Comparison of ENCODE assay signal across 8 cellular contexts in genomic region chr17:47840742-47841487, GRCh38. TPM values are rescaled to one million over a fixed set of nuclear protein-coding genes. Genes with fewer than 3 reads are reported as not detected.
DNase-seq lines count a peak whose midpoint lies in the region; ATAC-seq and TF ChIP-seq lines count a peak whose summit lies in the region.

SCRN2 (minus strand) TSS chr17:47841273; CDS start chr17:47840843, 430 bp downstream.

- H3K4me3 Mint-ChIP-seq in CD4-positive, CD25-positive, alpha-beta regulatory T cell: peak within 1 kb of the TSS; percentile 85 to 97 (median 94)
- H3K4me3 Mint-ChIP-seq in activated CD8-positive, alpha-beta memory T cell treated with anti-CD3 and anti-CD28 coated beads, Interleukin-2, amount 10 ng/mL, durations not matched to agents 7 days and 5 days: peak within 1 kb of the TSS; percentile 96
- peak within 1 kb of the TSS; percentile 85 for H3K4me3 Mint-ChIP-seq in endodermal cell
- peak within 1 kb of the TSS; percentile 98 for H3K4me3 Mint-ChIP-seq in mesothelial cell of epicardium

- peak; percentile 74 to 90 (median 80) for DNase-seq in CD4-positive, CD25-positive, alpha-beta regulatory T cell
- peak; percentile 67 for DNase-seq in HS-5 (ENCODE audit: low read depth)
- peak; percentile 84 for DNase-seq in NOMO-1 treated with DMSO at 0.1 percent for 48 hours (lab: John Stamatoyannopoulos, UW; ENCODE audit: unreplicated experiment)
- peak; percentile 93 for DNase-seq in activated CD8-positive, alpha-beta memory T cell treated with anti-CD3 and anti-CD28 coated beads, Interleukin-2, amount 10 ng/mL, durations not matched to agents 7 days and 5 days
- peak; percentile 100 for DNase-seq in endodermal cell
- DNase-seq in mesothelial cell of epicardium (ENCODE audit: low spot score in 2 of 2, unreplicated experiment in 2 of 2): peak; percentile 70 to 93
- DNase-seq in stimulated activated CD8-positive, alpha-beta memory T cell treated with anti-CD3 and anti-CD28 coated beads, Interleukin-2, amount 100 ng/mL, for 1 hour (ENCODE audit: low read depth in 2 of 2): peak; percentile 73 to 75

- TF ChIP-seq CTCF in endodermal cell (conservative IDR thresholded peaks at IDR 0.05): peak; percentile 97
- peak; percentile 96 for TF ChIP-seq CTCF in mesothelial cell of epicardium (IDR thresholded peaks at IDR 0.05; ENCODE audit: unreplicated experiment)

- H3K27me3 ChIP-seq in CD4-positive, CD25-positive, alpha-beta regulatory T cell (ENCODE audit: control insufficient read depth, insufficient read depth, low read length): peaks cover 16% of the 10 kb centered on the region
- H3K27me3 ChIP-seq in endodermal cell (ENCODE audit: control insufficient read depth, insufficient read depth, low read length, poor library complexity, severe bottlenecking): peaks cover 9% of the 10 kb centered on the region

- CTCF ChIA-PET in activated CD8-positive, alpha-beta memory T cell treated with anti-CD3 and anti-CD28 coated beads, Interleukin-2, amount 10 ng/mL, durations not matched to agents 7 days and 5 days (lab: Charles Lee): interaction anchor here (0.6 to 14.0 kb wide), 31 partner anchors 9 to 290 kb away, joined by 3 to 365 read pairs (median 4); partner anchors contain the start of genes CDK5RAP3, LRRC46, MRPL10 and OSBPL7

- 1 to 2% methylated on average over 30 to 55 of the region's 55 CpGs for WGBS in endodermal cell (ENCODE audit: insufficient coverage in 1 of 2, insufficient read length in 1 of 2), 2 experiments

- H3K36me3 Mint-ChIP-seq in CD4-positive, CD25-positive, alpha-beta regulatory T cell: peaks cover under 1% of the 10 kb centered on the region
- no peaks in the 10 kb centered on the region for H3K36me3 Mint-ChIP-seq in activated CD8-positive, alpha-beta memory T cell treated with anti-CD3 and anti-CD28 coated beads, Interleukin-2, amount 10 ng/mL, durations not matched to agents 7 days and 5 days
- peaks cover 1% of the 10 kb centered on the region for H3K36me3 Mint-ChIP-seq in endodermal cell (ENCODE audit: low read depth)
- peaks cover 2% of the 10 kb centered on the region for H3K36me3 Mint-ChIP-seq in mesothelial cell of epicardium

- H3K36me3 ChIP-seq in CD4-positive, CD25-positive, alpha-beta regulatory T cell (ENCODE audit: control insufficient read depth, insufficient read depth, low read length): peaks cover 6% of the 10 kb centered on the region
- no peaks in the 10 kb centered on the region for H3K36me3 ChIP-seq in endodermal cell (ENCODE audit: control insufficient read depth, insufficient read depth, low read length)

- ATAC-seq in CD4-positive, CD25-positive, alpha-beta regulatory T cell (ENCODE audit: low read depth in 2 of 2): peak; percentile 86 to 88
- peak; percentile 81 for ATAC-seq in GM19395 (IDR thresholded peaks at IDR 0.05; ENCODE audit: unreplicated experiment)
- ATAC-seq in activated CD8-positive, alpha-beta memory T cell treated with anti-CD3 and anti-CD28 coated beads, Interleukin-2, amount 10 ng/mL, durations not matched to agents 7 days and 5 days: peak; percentile 94

- peak within 1 kb of the TSS; percentile 63 for H3K4me3 ChIP-seq in CD4-positive, CD25-positive, alpha-beta regulatory T cell (ENCODE audit: low read depth, low read length)
- H3K4me3 ChIP-seq in endodermal cell (ENCODE audit: low read length): peak within 1 kb of the TSS; percentile 90

- H3K27ac ChIP-seq in CD4-positive, CD25-positive, alpha-beta regulatory T cell (ENCODE audit: insufficient read depth, low read length, poor library complexity, severe bottlenecking): peak within 1 kb of the TSS; percentile 36
- H3K27ac ChIP-seq in endodermal cell (ENCODE audit: low read depth, low read length): no peak within 1 kb of the TSS

- no peaks in the 10 kb centered on the region for H3K9me3 ChIP-seq in CD4-positive, CD25-positive, alpha-beta regulatory T cell (ENCODE audit: control insufficient read depth in 2 of 2, low read length in 2 of 2)
- H3K9me3 ChIP-seq in endodermal cell (ENCODE audit: control insufficient read depth, low read length): no peaks in the 10 kb centered on the region

- no peaks in the 10 kb centered on the region for H3K9me3 Mint-ChIP-seq in CD4-positive, CD25-positive, alpha-beta regulatory T cell
- no peaks in the 10 kb centered on the region for H3K9me3 Mint-ChIP-seq in activated CD8-positive, alpha-beta memory T cell treated with anti-CD3 and anti-CD28 coated beads, Interleukin-2, amount 10 ng/mL, durations not matched to agents 7 days and 5 days (ENCODE audit: low read depth)
- H3K9me3 Mint-ChIP-seq in endodermal cell (no peaks in the 10 kb centered on the region), mesothelial cell of epicardium (no peaks in the 10 kb centered on the region)

- peak within 1 kb of the TSS; percentile 62 for H3K9ac ChIP-seq in endodermal cell (ENCODE audit: extremely low read depth, low read length, poor library complexity, severe bottlenecking)

- peaks cover 18% of the 10 kb centered on the region for H3K27me3 Mint-ChIP-seq in CD4-positive, CD25-positive, alpha-beta regulatory T cell
- peaks cover 20% of the 10 kb centered on the region for H3K27me3 Mint-ChIP-seq in activated CD8-positive, alpha-beta memory T cell treated with anti-CD3 and anti-CD28 coated beads, Interleukin-2, amount 10 ng/mL, durations not matched to agents 7 days and 5 days
- H3K27me3 Mint-ChIP-seq in endodermal cell (ENCODE audit: insufficient read depth): peaks cover 21% of the 10 kb centered on the region
- H3K27me3 Mint-ChIP-seq in mesothelial cell of epicardium (ENCODE audit: low read depth): no peaks in the 10 kb centered on the region

- H3K4me1 Mint-ChIP-seq in CD4-positive, CD25-positive, alpha-beta regulatory T cell: peaks cover 0 to 41% (median 16%) of the 10 kb centered on the region in 4 donors
- H3K4me1 Mint-ChIP-seq in activated CD8-positive, alpha-beta memory T cell treated with anti-CD3 and anti-CD28 coated beads, Interleukin-2, amount 10 ng/mL, durations not matched to agents 7 days and 5 days: peaks cover 34% of the 10 kb centered on the region
- peaks cover 14% of the 10 kb centered on the region for H3K4me1 Mint-ChIP-seq in endodermal cell
- H3K4me1 Mint-ChIP-seq in mesothelial cell of epicardium: peaks cover 56% of the 10 kb centered on the region

- peak within 1 kb of the TSS; percentile 47 to 86 (median 66) for H3K27ac Mint-ChIP-seq in CD4-positive, CD25-positive, alpha-beta regulatory T cell
- H3K27ac Mint-ChIP-seq in activated CD8-positive, alpha-beta memory T cell treated with anti-CD3 and anti-CD28 coated beads, Interleukin-2, amount 10 ng/mL, durations not matched to agents 7 days and 5 days: peak within 1 kb of the TSS; percentile 89
- H3K27ac Mint-ChIP-seq in endodermal cell (peak within 1 kb of the TSS; percentile 81), mesothelial cell of epicardium (peak within 1 kb of the TSS; percentile 67)

- peaks cover 21% of the 10 kb centered on the region for H3K4me1 ChIP-seq in CD4-positive, CD25-positive, alpha-beta regulatory T cell (ENCODE audit: control insufficient read depth, insufficient read depth, low read length, poor library complexity, severe bottlenecking)
- H3K4me1 ChIP-seq in endodermal cell (ENCODE audit: control insufficient read depth, insufficient read depth, low read length): peaks cover 17% of the 10 kb centered on the region

RNA-seq across cellular contexts. Expression of gene SCRN2, which starts in this region (rescaled TPM):
- total RNA-seq in CD4-positive, CD25-positive, alpha-beta regulatory T cell: 24.4 TPM
- polyA plus RNA-seq in CD4-positive, CD25-positive, alpha-beta regulatory T cell: 10 to 100 TPM; 15.9 to 30.9 (median 21.2) TPM
- 10 to 100 TPM; 28.1 to 33.8 TPM for total RNA-seq in activated CD8-positive, alpha-beta memory T cell treated with anti-CD3 and anti-CD28 coated beads, Interleukin-2, amount 10 ng/mL, durations not matched to agents 7 days and 5 days
- total RNA-seq in endodermal cell (10 to 100 TPM; 54.5 to 71.9 TPM), mesothelial cell of epicardium (49.7 to 50.7 TPM (median 50.7 TPM) in 3 replicates)
- 50.1 TPM for polyA plus RNA-seq in endodermal cell (2013, experiment 1 of 2)
- 44.5 TPM for polyA plus RNA-seq in endodermal cell (2013, experiment 2 of 2)
